1 cellular context compared by ENCODE assay signal in the genomic region with DNA sequence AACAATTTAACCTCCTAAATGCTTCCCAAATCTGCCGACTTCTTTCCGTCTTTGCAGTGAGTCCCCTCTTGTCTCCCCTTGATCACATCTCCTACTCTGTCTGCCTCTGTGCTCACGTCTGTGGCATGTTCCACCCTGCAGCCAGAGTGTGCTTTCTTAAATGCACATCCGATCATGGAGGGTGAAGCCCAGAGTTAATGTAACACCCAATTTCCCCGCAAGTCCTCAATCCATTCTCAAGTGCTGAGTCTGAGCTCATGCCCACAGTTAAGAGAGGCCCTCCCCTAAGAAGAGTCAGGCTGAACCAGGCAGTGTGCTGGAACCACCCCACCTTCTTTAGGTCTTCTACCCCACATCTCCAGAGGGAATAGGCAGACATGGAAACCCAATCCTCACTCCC.
TF ChIP-seq lines count a peak whose summit lies in the region.

No MANE protein-coding gene starts in this region.

TF ChIP-seq in SK-N-SH, 30 proteins besides CTCF, POLR2A, EP300 and RAD21 (continued from another document):
- TF ChIP-seq, protein P1, sequence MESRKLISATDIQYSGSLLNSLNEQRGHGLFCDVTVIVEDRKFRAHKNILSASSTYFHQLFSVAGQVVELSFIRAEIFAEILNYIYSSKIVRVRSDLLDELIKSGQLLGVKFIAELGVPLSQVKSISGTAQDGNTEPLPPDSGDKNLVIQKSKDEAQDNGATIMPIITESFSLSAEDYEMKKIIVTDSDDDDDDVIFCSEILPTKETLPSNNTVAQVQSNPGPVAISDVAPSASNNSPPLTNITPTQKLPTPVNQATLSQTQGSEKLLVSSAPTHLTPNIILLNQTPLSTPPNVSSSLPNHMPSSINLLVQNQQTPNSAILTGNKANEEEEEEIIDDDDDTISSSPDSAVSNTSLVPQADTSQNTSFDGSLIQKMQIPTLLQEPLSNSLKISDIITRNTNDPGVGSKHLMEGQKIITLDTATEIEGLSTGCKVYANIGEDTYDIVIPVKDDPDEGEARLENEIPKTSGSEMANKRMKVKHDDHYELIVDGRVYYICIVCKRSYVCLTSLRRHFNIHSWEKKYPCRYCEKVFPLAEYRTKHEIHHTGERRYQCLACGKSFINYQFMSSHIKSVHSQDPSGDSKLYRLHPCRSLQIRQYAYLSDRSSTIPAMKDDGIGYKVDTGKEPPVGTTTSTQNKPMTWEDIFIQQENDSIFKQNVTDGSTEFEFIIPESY (IDR thresholded peaks at IDR 0.05; ENCODE audit: borderline replicate concordance, low read depth), result no peak
- TF ChIP-seq YY1 (IDR thresholded peaks at IDR 0.05; ENCODE audit: low read depth) (no peak), TEAD4 (IDR thresholded peaks at IDR 0.05; ENCODE audit: borderline replicate concordance, insufficient read depth) (no peak), FOXM1 (IDR thresholded peaks at IDR 0.05; ENCODE audit: low read depth) (no peak), TAF1 (IDR thresholded peaks at IDR 0.05; ENCODE audit: borderline replicate concordance, low read depth, low read length) (no peak), CHD2 (IDR thresholded peaks at IDR 0.05; ENCODE audit: low read length, partially characterized antibody) (no peak), NRF1 (IDR thresholded peaks at IDR 0.05; ENCODE audit: low read depth, low read length) (no peak), RFX5 (IDR thresholded peaks at IDR 0.05; ENCODE audit: low read length) (no peak), NFIC (IDR thresholded peaks at IDR 0.05; ENCODE audit: borderline replicate concordance) (no peak)
- TF ChIP-seq, protein P2, sequence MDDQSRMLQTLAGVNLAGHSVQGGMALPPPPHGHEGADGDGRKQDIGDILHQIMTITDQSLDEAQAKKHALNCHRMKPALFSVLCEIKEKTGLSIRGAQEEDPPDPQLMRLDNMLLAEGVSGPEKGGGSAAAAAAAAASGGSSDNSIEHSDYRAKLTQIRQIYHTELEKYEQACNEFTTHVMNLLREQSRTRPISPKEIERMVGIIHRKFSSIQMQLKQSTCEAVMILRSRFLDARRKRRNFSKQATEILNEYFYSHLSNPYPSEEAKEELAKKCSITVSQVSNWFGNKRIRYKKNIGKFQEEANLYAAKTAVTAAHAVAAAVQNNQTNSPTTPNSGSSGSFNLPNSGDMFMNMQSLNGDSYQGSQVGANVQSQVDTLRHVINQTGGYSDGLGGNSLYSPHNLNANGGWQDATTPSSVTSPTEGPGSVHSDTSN (IDR thresholded peaks at IDR 0.05), result no peak
